ENCODE assay signal across 18 cellular contexts in genomic region chr1:227766653-227767277, GRCh38. TPM values are rescaled to one million over a fixed set of nuclear protein-coding genes. Genes with fewer than 3 reads are reported as not detected.
DNase-seq lines count a peak whose midpoint lies in the region; ATAC-seq, FAIRE-seq and TF ChIP-seq lines count a peak whose summit lies in the region.
"Had no signal": no experiment of that assay in that cellular context is flagged by ENCODE, and none has a peak within 500 bp of the region (broad histone marks: within the 10 kb centered on the region; RNA-seq: fewer than 3 reads in every experiment).

No MANE protein-coding gene starts in this region.

- TF ChIP-seq CTCF in PC-9 (conservative IDR thresholded peaks at IDR 0.05) = no peak
- no peak for TF ChIP-seq CTCF in kidney (IDR thresholded peaks at IDR 0.05; ENCODE audit: borderline replicate concordance, extremely low read depth, insufficient read depth)

- H3K36me3 ChIP-seq in PC-9 (ENCODE audit: low read depth) (peaks cover 15% of the 10 kb centered on the region; the same call in 1 of the 2 replicates), kidney (ENCODE audit: control insufficient read depth in 1 of 2, insufficient read depth in 2 of 2, low read length in 2 of 2) (peaks cover 8 to 18% of the 10 kb centered on the region in 2 donors)

- intact Hi-C loops in PC-9 (cut with micrococcal nuclease; ENCODE audit: unreplicated experiment) (loop anchor here (1.0 to 10.0 kb wide), 2 partner anchors 10 to 608 kb away; no protein-coding TSS in a partner anchor), kidney (cut with DNase I) (loop anchor here (10.0 kb wide), 1 partner anchor 178 kb away; the partner anchor contains the start of gene WNT9A)

- peaks cover 53% of the 10 kb centered on the region for H3F3A ChIP-seq in PC-9 (ENCODE audit: insufficient read depth, low read depth)

- H3K79me2 ChIP-seq in PC-9 (ENCODE audit: low read depth) = peaks cover 13% of the 10 kb centered on the region

- H3K9ac ChIP-seq in kidney (ENCODE audit: low read length in 2 of 2) = no peak overlapping the region

- no peak for FAIRE-seq in kidney (lab: Jason Lieb, UNC)
- FAIRE-seq: HepG2 had no signal

- peaks cover 38% of the 10 kb centered on the region for H3K36me3 Mint-ChIP-seq in T-helper 1 cell treated with Interleukin-12 subunit alpha and Interleukin-12 subunit beta and Interleukin-4 antibody, amounts not matched to agents 30 μg/mL and 1 μg/mL, for 36 hours (ENCODE audit: low read depth)

- CTCF ChIA-PET in PC-9 (lab: Charles Lee) = interaction anchor here (0.6 to 1.1 kb wide), 6 partner anchors 18 to 332 kb away, joined by 3 to 9 read pairs (median 4); no protein-coding TSS in a partner anchor

- no peaks in the 10 kb centered on the region for H3K27me3 Mint-ChIP-seq in T-helper 1 cell treated with Interleukin-12 subunit alpha and Interleukin-12 subunit beta and Interleukin-4 antibody, amounts not matched to agents 30 μg/mL and 1 μg/mL, for 36 hours (ENCODE audit: low read depth)

- H3K4me1 ChIP-seq in PC-9 (replicated peaks; ENCODE audit: insufficient read depth) (peaks cover 45% of the 10 kb centered on the region), kidney (ENCODE audit: control insufficient read depth in 1 of 2, insufficient read depth in 1 of 2, low read depth in 1 of 2, low read length in 2 of 2) (peaks cover 0 to 5% of the 10 kb centered on the region in 2 donors)

- BruUV-seq in PC-9 (replicated peaks; lab: Mats Ljungman, UMichigan) = no TSS peak

- H3K4me3 ChIP-seq in PC-9 = no peak overlapping the region
- H3K4me3 ChIP-seq in kidney (ENCODE audit: low read length in 2 of 2) = no peak overlapping the region

- no peaks in the 10 kb centered on the region for H3K27me3 ChIP-seq in PC-9 (ENCODE audit: insufficient read depth, low read depth)

- ATAC-seq in HG02623 (IDR thresholded peaks at IDR 0.05; ENCODE audit: unreplicated experiment) = no peak
- ATAC-seq: HepG2 had no signal

- H3K27ac Mint-ChIP-seq in T-helper 1 cell treated with Interleukin-12 subunit alpha and Interleukin-12 subunit beta and Interleukin-4 antibody, amounts not matched to agents 30 μg/mL and 1 μg/mL, for 36 hours = peak overlapping the region; percentile 80

- POLR2A ChIA-PET in PC-9 (lab: Charles Lee; ENCODE audit: unreplicated experiment) = interaction anchor here (0.6 to 1.3 kb wide), 9 partner anchors 9 to 1366 kb away, joined by 3 to 8 read pairs (median 5); no protein-coding TSS in a partner anchor

- H3K27ac ChIP-seq in PC-9 (no peak overlapping the region), kidney (ENCODE audit: low read depth in 2 of 2, low read length in 2 of 2) (no peak overlapping the region)
- H3K27ac ChIP-seq: epithelial cell of prostate had no signal

- H2AFZ ChIP-seq in PC-9 = no peak overlapping the region

- H3K9me3 Mint-ChIP-seq in T-helper 1 cell treated with Interleukin-12 subunit alpha and Interleukin-12 subunit beta and Interleukin-4 antibody, amounts not matched to agents 30 μg/mL and 1 μg/mL, for 36 hours = no peaks in the 10 kb centered on the region

- peaks cover 68% of the 10 kb centered on the region for H3K4me1 Mint-ChIP-seq in T-helper 1 cell treated with Interleukin-12 subunit alpha and Interleukin-12 subunit beta and Interleukin-4 antibody, amounts not matched to agents 30 μg/mL and 1 μg/mL, for 36 hours (ENCODE audit: low read depth)

- H3K4me3 Mint-ChIP-seq in T-helper 1 cell treated with Interleukin-12 subunit alpha and Interleukin-12 subunit beta and Interleukin-4 antibody, amounts not matched to agents 30 μg/mL and 1 μg/mL, for 36 hours = peak overlapping the region; percentile 68

- no peaks in the 10 kb centered on the region for H3K9me2 ChIP-seq in PC-9 (ENCODE audit: insufficient read depth)

- DNase-seq in T-helper 1 cell = no peak
- peak; percentile 58 for DNase-seq in COLO668 (lab: John Stamatoyannopoulos, UW; ENCODE audit: unreplicated experiment)
- DNase-seq in PC-9 = no peak
- DNase-seq in kidney = peak; percentile 26
- DNase-seq in NCI-H1694 treated with DMSO at 0.1 percent for 48 hours (lab: John Stamatoyannopoulos, UW) = no peak
- DNase-seq in NCI-H1694 (lab: John Stamatoyannopoulos, UW) = no peak
- DNase-seq: glutamatergic neuron, left cardiac atrium had no signal

- no peaks in the 10 kb centered on the region for H3K9me3 ChIP-seq in PC-9 (ENCODE audit: insufficient read depth, low read depth)
- H3K9me3 ChIP-seq in kidney (ENCODE audit: control insufficient read depth in 1 of 2, low read length in 2 of 2) = no peaks in the 10 kb centered on the region

- peak overlapping the region; percentile 41; the same call in 1 of the 2 replicates for H3K4me2 ChIP-seq in PC-9

- peaks cover 41% of the 10 kb centered on the region for H4K20me1 ChIP-seq in PC-9 (ENCODE audit: insufficient read depth)

RNA-seq across cellular contexts. Expression of gene SNAP47, which starts 31.5 kb away (rescaled TPM):
- total RNA-seq in PC-9 (2021) = 66.3 and 70.2 TPM in 2 replicates
- total RNA-seq in kidney = 32.4 TPM
- 31.6 TPM for polyA plus RNA-seq in kidney (ENCODE audit: insufficient read depth, low read depth, low replicate concordance)

RNA-seq across cellular contexts. Expression of gene JMJD4, which starts 31.7 kb away (rescaled TPM):
- 15.1 and 20.9 TPM in 2 replicates for total RNA-seq in PC-9 (2021)
- total RNA-seq in kidney = 15.9 TPM
- polyA plus RNA-seq in kidney (ENCODE audit: insufficient read depth, low read depth, low replicate concordance) = 12.6 TPM

RNA-seq across cellular contexts. Expression of gene PRSS38, which starts 48.7 kb away (rescaled TPM):
- total RNA-seq in PC-9 (2021) (not detected in 2 replicates), kidney (not detected)
- polyA plus RNA-seq in kidney (ENCODE audit: insufficient read depth, low read depth, low replicate concordance) = not detected
- total RNA-seq: chondrocyte; G401; HepG2; left cardiac atrium; pulmonary artery endothelial cell; T-helper 1 cell treated with Interleukin-12 subunit alpha and Interleukin-12 subunit beta and Interleukin-4 antibody, amounts not matched to agents 30 ng/mL and 1 ng/mL, for 36 hours; urinary bladder had no signal
- polyA plus RNA-seq: adipose tissue, HepG2, urinary bladder had no signal

Comparison
In these comparisons a context has a peak if more than half of its experiments do, and no peak if none do; other contexts are left out.
1. DNase-seq: peak in COLO668 (single experiment) and kidney (single experiment); none in T-helper 1 cell (0 of 5), PC-9 (0 of 2), NCI-H1694 treated with DMSO at 0.1 percent for 48 hours (single experiment) and NCI-H1694 (single experiment).